In the genomic region with DNA sequence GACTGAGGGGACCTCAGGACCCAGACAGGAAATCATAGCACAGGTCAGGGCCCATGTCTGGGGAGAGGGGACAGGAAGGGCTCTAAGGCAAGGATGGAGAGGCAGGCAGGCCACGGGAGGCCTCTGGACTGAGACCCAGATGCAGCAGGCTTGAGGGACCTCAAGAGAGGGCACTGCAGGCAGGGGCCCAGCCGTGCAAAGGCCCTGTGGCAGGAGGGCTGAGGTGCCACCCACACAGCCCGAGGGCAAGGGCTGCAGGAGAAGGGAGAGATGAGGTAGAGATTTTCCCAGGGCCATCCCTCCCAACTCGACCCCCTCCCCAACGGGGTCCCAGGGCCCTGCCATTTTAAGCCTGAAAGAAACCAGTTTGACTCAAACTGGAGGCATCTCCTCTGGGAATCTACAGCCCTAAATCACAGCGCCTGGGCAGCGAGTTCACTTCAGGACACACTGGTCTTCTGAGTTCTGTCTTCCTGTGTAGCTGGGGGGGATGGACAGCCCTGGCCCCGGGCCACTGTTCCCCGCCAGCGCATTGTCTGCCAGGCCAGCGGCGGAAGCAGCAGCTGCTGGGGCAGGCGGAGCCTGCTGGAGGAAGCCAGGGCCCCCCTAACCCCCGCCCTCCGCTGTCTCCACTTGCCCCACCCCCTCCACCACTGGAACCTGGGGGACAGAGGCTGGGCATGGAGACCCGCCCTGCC, we compare ENCODE assay signal across 8 cellular contexts. TPM values are rescaled to one million over a fixed set of nuclear protein-coding genes. Genes with fewer than 3 reads are reported as not detected.
DNase-seq lines count a peak whose midpoint lies in the region; ATAC-seq and TF ChIP-seq lines count a peak whose summit lies in the region.

No MANE protein-coding gene starts in this region.

- H3K4me3 ChIP-seq in SJCRH30, result no peak overlapping the region
- peak overlapping the region; percentile 35 for H3K4me3 ChIP-seq in epithelial cell of proximal tubule (ENCODE audit: low read depth, low read length)
- no peak overlapping the region for H3K4me3 ChIP-seq in mucosa of descending colon
- no peak overlapping the region for H3K4me3 ChIP-seq in aorta (ENCODE audit: low read length in 2 of 2)

- WGBS in aorta, 2 donors, result 15 to 30% methylated on average over 8 to 16 of the region's 16 CpGs

- H3K27ac Mint-ChIP-seq in activated naive CD8-positive, alpha-beta T cell treated with anti-CD3 and anti-CD28 coated beads, Interleukin-2, amount 10 ng/mL, durations not matched to agents 7 days and 5 days, result peak overlapping the region; percentile 76
- H3K27ac Mint-ChIP-seq in activated naive CD8-positive, alpha-beta T cell treated with anti-CD3 and anti-CD28 coated beads, Interleukin-2, amount 50 U/mL, for 24 hours, result no peak overlapping the region

- H3K27me3 Mint-ChIP-seq in activated naive CD8-positive, alpha-beta T cell treated with anti-CD3 and anti-CD28 coated beads, Interleukin-2, amount 10 ng/mL, durations not matched to agents 7 days and 5 days, result peaks cover 4% of the 10 kb centered on the region
- H3K27me3 Mint-ChIP-seq in activated naive CD8-positive, alpha-beta T cell treated with anti-CD3 and anti-CD28 coated beads, Interleukin-2, amount 50 U/mL, for 24 hours, result peaks cover 3% of the 10 kb centered on the region

- intact Hi-C loops in mucosa of descending colon (cut with DNase I, micrococcal nuclease) (loop anchor here (10.0 kb wide), 2 partner anchors 298 to 318 kb away; partner anchors contain the start of gene GTSE1 (in 1 of the 2)), aorta (cut with DNase I) (no loop called here)

- peaks cover 6% of the 10 kb centered on the region for H3K4me1 Mint-ChIP-seq in activated naive CD8-positive, alpha-beta T cell treated with anti-CD3 and anti-CD28 coated beads, Interleukin-2, amount 10 ng/mL, durations not matched to agents 7 days and 5 days
- H3K4me1 Mint-ChIP-seq in activated naive CD8-positive, alpha-beta T cell treated with anti-CD3 and anti-CD28 coated beads, Interleukin-2, amount 50 U/mL, for 24 hours, result no peaks in the 10 kb centered on the region

- H3K27me3 ChIP-seq in SJCRH30, result no peaks in the 10 kb centered on the region
- no peaks in the 10 kb centered on the region for H3K27me3 ChIP-seq in aorta (ENCODE audit: control insufficient read depth in 1 of 2, insufficient read depth in 2 of 2, low read length in 1 of 2)

- H3K4me3 Mint-ChIP-seq in activated naive CD8-positive, alpha-beta T cell treated with anti-CD3 and anti-CD28 coated beads, Interleukin-2, amount 10 ng/mL, durations not matched to agents 7 days and 5 days, result no peak overlapping the region
- H3K4me3 Mint-ChIP-seq in activated naive CD8-positive, alpha-beta T cell treated with anti-CD3 and anti-CD28 coated beads, Interleukin-2, amount 50 U/mL, for 24 hours, result no peak overlapping the region

- H3K9me3 ChIP-seq in SJCRH30 (replicated peaks) (no peaks in the 10 kb centered on the region), mucosa of descending colon (no peaks in the 10 kb centered on the region), aorta (ENCODE audit: control insufficient read depth, low read length) (no peaks in the 10 kb centered on the region)

- H3K36me3 Mint-ChIP-seq in activated naive CD8-positive, alpha-beta T cell treated with anti-CD3 and anti-CD28 coated beads, Interleukin-2, amount 10 ng/mL, durations not matched to agents 7 days and 5 days, result no peaks in the 10 kb centered on the region
- H3K36me3 Mint-ChIP-seq in activated naive CD8-positive, alpha-beta T cell treated with anti-CD3 and anti-CD28 coated beads, Interleukin-2, amount 50 U/mL, for 24 hours (ENCODE audit: low read depth), result no peaks in the 10 kb centered on the region

- TF ChIP-seq CTCF in epithelial cell of proximal tubule (conservative IDR thresholded peaks at IDR 0.05; ENCODE audit: low read depth, low read length), result no peak
- TF ChIP-seq CTCF in mucosa of descending colon (IDR thresholded peaks at IDR 0.05), result no peak

- H3K4me1 ChIP-seq in SJCRH30 (peaks cover 64% of the 10 kb centered on the region), mucosa of descending colon (ENCODE audit: low read depth) (peaks cover 19% of the 10 kb centered on the region), aorta (ENCODE audit: control insufficient read depth in 1 of 2, insufficient read depth in 2 of 2, low read length in 2 of 2) (no peaks in the 10 kb centered on the region)

- H3K27ac ChIP-seq in SJCRH30 (peak overlapping the region; percentile 89), aorta (ENCODE audit: low read depth in 1 of 2, low read length in 2 of 2) (peak overlapping the region in 1 of 2 donors; percentile 19)

- POLR2A ChIA-PET in activated naive CD8-positive, alpha-beta T cell treated with anti-CD3 and anti-CD28 coated beads, Interleukin-2, amount 10 ng/mL, durations not matched to agents 7 days and 5 days (lab: Charles Lee), result interaction anchor here (1.1 to 1.4 kb wide), 2 partner anchors 9 to 39 kb away, joined by 3 to 7 read pairs; no protein-coding TSS in a partner anchor

- DNase-seq in activated naive CD8-positive, alpha-beta T cell treated with anti-CD3 and anti-CD28 coated beads, Interleukin-2, amount 10 ng/mL, durations not matched to agents 7 days and 5 days, result peak; percentile 57
- no peak for DNase-seq in activated naive CD8-positive, alpha-beta T cell treated with anti-CD3 and anti-CD28 coated beads, Interleukin-2, amount 50 U/mL, for 24 hours
- peak; percentile 95 to 96 for DNase-seq in SJCRH30
- peak; percentile 37 for DNase-seq in epithelial cell of proximal tubule (ENCODE audit: low read depth)
- peak; percentile 80 to 89 (median 84) for DNase-seq in mucosa of descending colon
- peak; percentile 95 to 96 for DNase-seq in aorta

- H3K9me3 Mint-ChIP-seq in activated naive CD8-positive, alpha-beta T cell treated with anti-CD3 and anti-CD28 coated beads, Interleukin-2, amount 10 ng/mL, durations not matched to agents 7 days and 5 days, result no peaks in the 10 kb centered on the region
- no peaks in the 10 kb centered on the region for H3K9me3 Mint-ChIP-seq in activated naive CD8-positive, alpha-beta T cell treated with anti-CD3 and anti-CD28 coated beads, Interleukin-2, amount 50 U/mL, for 24 hours

- H3K36me3 ChIP-seq in SJCRH30 (no peaks in the 10 kb centered on the region), mucosa of descending colon (ENCODE audit: low read depth) (no peaks in the 10 kb centered on the region), aorta (ENCODE audit: control insufficient read depth in 1 of 2, insufficient read depth in 2 of 2, low read length in 1 of 2) (no peaks in the 10 kb centered on the region)

- ATAC-seq in activated naive CD8-positive, alpha-beta T cell treated with anti-CD3 and anti-CD28 coated beads, Interleukin-2, amount 10 ng/mL, durations not matched to agents 7 days and 5 days (ENCODE audit: low read depth), result peak; percentile 79
- ATAC-seq in activated naive CD8-positive, alpha-beta T cell treated with anti-CD3 and anti-CD28 coated beads, Interleukin-2, amount 50 U/mL, for 24 hours, result no peak
- ATAC-seq in mucosa of descending colon, result peak; percentile 67
- ATAC-seq in aorta (ENCODE audit: low FRiP score), result peak; percentile 87
- no peak for ATAC-seq in HG02973 (IDR thresholded peaks at IDR 0.05; ENCODE audit: unreplicated experiment)
- ATAC-seq in HG02840 (IDR thresholded peaks at IDR 0.05; ENCODE audit: low FRiP score, unreplicated experiment), result no peak

RNA-seq across cellular contexts. Expression of gene WNT7B, which starts 20.3 kb away (rescaled TPM):
- total RNA-seq in activated naive CD8-positive, alpha-beta T cell treated with anti-CD3 and anti-CD28 coated beads, Interleukin-2, amount 10 ng/mL, durations not matched to agents 7 days and 5 days, result not detected
- not detected in 2 replicates for total RNA-seq in SJCRH30 (2014; rRNA removed; shearing (Covaris generic))
- total RNA-seq in epithelial cell of proximal tubule (30.1 and 112 TPM in 2 replicates), mucosa of descending colon (not detected), aorta (not detected)
- not detected for polyA plus RNA-seq in aorta

Comparison
In these comparisons a context has a peak if more than half of its experiments do, and no peak if none do; other contexts are left out.
1. ATAC-seq: peak in activated naive CD8-positive, alpha-beta T cell treated with anti-CD3 and anti-CD28 coated beads, Interleukin-2, amount 10 ng/mL, durations not matched to agents 7 days and 5 days (single experiment), mucosa of descending colon (single experiment) and aorta (single experiment); none in activated naive CD8-positive, alpha-beta T cell treated with anti-CD3 and anti-CD28 coated beads, Interleukin-2, amount 50 U/mL, for 24 hours (single experiment), HG02973 (single experiment) and HG02840 (single experiment).
2. RNA of gene WNT7B, which starts 20.3 kb away (total RNA-seq): 30.1 to 112 TPM in epithelial cell of proximal tubule; not detected in mucosa of descending colon, not detected in activated naive CD8-positive, alpha-beta T cell treated with anti-CD3 and anti-CD28 coated beads, Interleukin-2, amount 10 ng/mL, durations not matched to agents 7 days and 5 days, not detected in SJCRH30 and not detected in aorta; every median in the first group is over 10 times any median in the second.
3. intact Hi-C loops: an anchor here in mucosa of descending colon (10.0 kb wide); none called in aorta.